Comparison of ENCODE assay signal across 8 cellular contexts in genomic region chr12:12788131-12788530, GRCh38. TPM values are rescaled to one million over a fixed set of nuclear protein-coding genes. Genes with fewer than 3 reads are reported as not detected.
A peak's percentile ranks its signal among the peaks of the same experiment; 100 is the strongest.
DNase-seq lines count a peak whose midpoint lies in the region; ATAC-seq and TF ChIP-seq lines count a peak whose summit lies in the region.

No MANE protein-coding gene starts in this region.

- POLR2A ChIA-PET in HEK293T (lab: Yijun Ruan, JAX): interaction anchor here (0.8 to 3.0 kb wide), 14 partner anchors 10 to 126 kb away, joined by 3 to 12 read pairs (median 6); partner anchors contain the start of genes CDKN1B, DDX47 and GPRC5A

- H3K27ac ChIP-seq in adrenal gland: peak overlapping the region in 3 of 5 donors; percentile 13 to 96 (median 96)
- H3K27ac ChIP-seq in tibial nerve: peak overlapping the region; percentile 87 to 94 (median 90)

- no peak for TF ChIP-seq POLR2A in adrenal gland (IDR thresholded peaks at IDR 0.05)
- peak in 1 of 2 donors; percentile 2 for TF ChIP-seq POLR2A in tibial nerve (IDR thresholded peaks at IDR 0.05)

- CTCF ChIA-PET in activated naive CD4-positive, alpha-beta T cell treated with anti-CD3 and anti-CD28 coated beads, Interleukin-2, amount 10 ng/mL, durations not matched to agents 7 days and 5 days (lab: Charles Lee): interaction anchor here (0.5 to 5.0 kb wide), 12 partner anchors 9 to 422 kb away, joined by 3 to 29 read pairs (median 5); partner anchors contain the start of genes DDX47 and GPRC5A
- CTCF ChIA-PET in HEK293T (lab: Yijun Ruan, JAX): interaction anchor here (0.5 to 1.1 kb wide), 7 partner anchors 26 to 188 kb away, joined by 3 to 6 read pairs (median 3); no protein-coding TSS in a partner anchor

- TF ChIP-seq EP300 in tibial nerve (IDR thresholded peaks at IDR 0.05): no peak

- H3K27me3 ChIP-seq in adrenal gland: no peaks in the 10 kb centered on the region
- H3K27me3 ChIP-seq in tibial nerve: no peaks in the 10 kb centered on the region

- no peaks in the 10 kb centered on the region for H3K9me3 ChIP-seq in adrenal gland (replicated peaks in 1 of 3)
- no peaks in the 10 kb centered on the region for H3K9me3 ChIP-seq in tibial nerve

- peak overlapping the region; percentile 71 for H3K4me3 Mint-ChIP-seq in activated naive CD4-positive, alpha-beta T cell treated with anti-CD3 and anti-CD28 coated beads, Interleukin-2, amount 10 ng/mL, durations not matched to agents 7 days and 5 days
- peak overlapping the region; percentile 85 for H3K4me3 Mint-ChIP-seq in memory B cell
- H3K4me3 Mint-ChIP-seq in nephron progenitor cell: no peak overlapping the region

- peaks cover 42% of the 10 kb centered on the region for H3K4me1 Mint-ChIP-seq in activated naive CD4-positive, alpha-beta T cell treated with anti-CD3 and anti-CD28 coated beads, Interleukin-2, amount 10 ng/mL, durations not matched to agents 7 days and 5 days
- H3K4me1 Mint-ChIP-seq in memory B cell (peaks cover 8% of the 10 kb centered on the region), nephron progenitor cell (peaks cover 69% of the 10 kb centered on the region)

- peak overlapping the region in 1 of 4 donors; percentile 61 for H3K4me3 ChIP-seq in adrenal gland
- peak overlapping the region in 1 of 4 donors; percentile 65 for H3K4me3 ChIP-seq in tibial nerve

- peaks cover 3% of the 10 kb centered on the region for H3K27me3 Mint-ChIP-seq in activated naive CD4-positive, alpha-beta T cell treated with anti-CD3 and anti-CD28 coated beads, Interleukin-2, amount 10 ng/mL, durations not matched to agents 7 days and 5 days
- H3K27me3 Mint-ChIP-seq in memory B cell (no peaks in the 10 kb centered on the region), nephron progenitor cell (ENCODE audit: low read depth, poor library complexity) (peaks cover 11% of the 10 kb centered on the region)

- ATAC-seq in memory B cell (ENCODE audit: low read depth): no peak

- H3K36me3 ChIP-seq in adrenal gland (replicated peaks in 1 of 2) (no peaks in the 10 kb centered on the region), tibial nerve (no peaks in the 10 kb centered on the region)

- H3K4me1 ChIP-seq in adrenal gland (replicated peaks in 1 of 2) (peaks cover 17 to 20% of the 10 kb centered on the region in 2 donors), tibial nerve (peaks cover 0 to 42% (median 2%) of the 10 kb centered on the region in 4 donors)

- no peak for DNase-seq in activated naive CD4-positive, alpha-beta T cell treated with anti-CD3 and anti-CD28 coated beads, Interleukin-2, amount 10 ng/mL, durations not matched to agents 7 days and 5 days
- DNase-seq in activated naive CD4-positive, alpha-beta T cell treated with anti-CD3 and anti-CD28 coated beads, Interleukin-2, amount 50 U/mL, for 16 hours: no peak
- peak in 4 of 7 donors; percentile 4 to 38 (median 20) for DNase-seq in adrenal gland
- no peak for DNase-seq in memory B cell (ENCODE audit: low spot score in 2 of 2)
- DNase-seq in tibial nerve (ENCODE audit: low spot score in 2 of 2): no peak
- no peak for DNase-seq in HEK293T (ENCODE audit: extremely low spot score)
- DNase-seq in nephron progenitor cell: no peak
- DNase-seq in mesenteric fat pad (ENCODE audit: low spot score): no peak

- H3K36me3 Mint-ChIP-seq in activated naive CD4-positive, alpha-beta T cell treated with anti-CD3 and anti-CD28 coated beads, Interleukin-2, amount 10 ng/mL, durations not matched to agents 7 days and 5 days: peaks cover 1% of the 10 kb centered on the region
- H3K36me3 Mint-ChIP-seq in memory B cell (no peaks in the 10 kb centered on the region), nephron progenitor cell (ENCODE audit: low read depth) (no peaks in the 10 kb centered on the region)

- 60 to 76% (median 70%) methylated on average over 6 of the region's 6 CpGs for WGBS in adrenal gland, 4 donors
- 65 to 70% methylated on average over 6 of the region's 6 CpGs for WGBS in tibial nerve, 2 donors

- no peaks in the 10 kb centered on the region for H3K9me3 Mint-ChIP-seq in activated naive CD4-positive, alpha-beta T cell treated with anti-CD3 and anti-CD28 coated beads, Interleukin-2, amount 10 ng/mL, durations not matched to agents 7 days and 5 days
- H3K9me3 Mint-ChIP-seq in memory B cell (no peaks in the 10 kb centered on the region), nephron progenitor cell (no peaks in the 10 kb centered on the region)

- intact Hi-C loops in adrenal gland (cut with DNase I): no loop called here

- peak overlapping the region; percentile 87 for H3K27ac Mint-ChIP-seq in activated naive CD4-positive, alpha-beta T cell treated with anti-CD3 and anti-CD28 coated beads, Interleukin-2, amount 10 ng/mL, durations not matched to agents 7 days and 5 days
- peak overlapping the region; percentile 76 for H3K27ac Mint-ChIP-seq in memory B cell
- H3K27ac Mint-ChIP-seq in nephron progenitor cell: no peak overlapping the region

- TF ChIP-seq CTCF in adrenal gland (IDR thresholded peaks at IDR 0.05): no peak
- TF ChIP-seq CTCF in tibial nerve (IDR thresholded peaks at IDR 0.05): no peak
- no peak for TF ChIP-seq CTCF in nephron progenitor cell (IDR thresholded peaks at IDR 0.05)

TF ChIP-seq in HEK293T, 16 proteins besides CTCF, POLR2A, EP300 and RAD21:
- no peak for TF ChIP-seq ELF4 (IDR thresholded peaks at IDR 0.05)
- TF ChIP-seq TARDBP (IDR thresholded peaks at IDR 0.05): no peak
- no peak for TF ChIP-seq BHLHE40 (IDR thresholded peaks at IDR 0.05; ENCODE audit: borderline replicate concordance)
- TF ChIP-seq CTBP1 (IDR thresholded peaks at IDR 0.05; ENCODE audit: borderline replicate concordance): no peak
- no peak for TF ChIP-seq HDGF (IDR thresholded peaks at IDR 0.05; ENCODE audit: borderline replicate concordance)
- no peak for TF ChIP-seq FOXA1 (IDR thresholded peaks at IDR 0.05)
- TF ChIP-seq PKNOX1 (IDR thresholded peaks at IDR 0.05): no peak
- no peak for TF ChIP-seq LEF1 (IDR thresholded peaks at IDR 0.05; ENCODE audit: borderline replicate concordance)
- TF ChIP-seq SP1 (IDR thresholded peaks at IDR 0.05): no peak
- no peak for TF ChIP-seq ZNF384 (IDR thresholded peaks at IDR 0.05)
- no peak for TF ChIP-seq ARNT (IDR thresholded peaks at IDR 0.05)
- no peak for TF ChIP-seq SUZ12 (IDR thresholded peaks at IDR 0.05)
- no peak for TF ChIP-seq FOXK2 (IDR thresholded peaks at IDR 0.05)
- no peak for TF ChIP-seq L3MBTL2 (conservative IDR thresholded peaks at IDR 0.05)
- TF ChIP-seq NFRKB (IDR thresholded peaks at IDR 0.05): no peak
- no peak for TF ChIP-seq FOXM1 (IDR thresholded peaks at IDR 0.05; ENCODE audit: borderline replicate concordance)

RNA-seq across cellular contexts. Expression of gene APOLD1, which starts 2.7 kb away (rescaled TPM):
- 10 to 100 TPM in 3 of 8 donors, 1 to 10 TPM in 5; 2.1 to 11.5 (median 7.9) TPM for total RNA-seq in adrenal gland
- 1 to 10 TPM; 1.2 to 7.6 (median 6.9) TPM for polyA plus RNA-seq in adrenal gland
- total RNA-seq in tibial nerve: 100 to 1,000 TPM in 1 of 4 donors, 10 to 100 TPM in 3; 43.7 to 138 (median 83.9) TPM
- 165 TPM for total RNA-seq in mesenteric fat pad

RNA-seq across cellular contexts. Expression of gene DDX47, which starts 25.0 kb away (rescaled TPM):
- total RNA-seq in adrenal gland (10 to 100 TPM; 28.8 to 61.0 (median 44.7) TPM), tibial nerve (10 to 100 TPM; 39.4 to 50.0 (median 47.8) TPM), mesenteric fat pad (60.2 TPM)
- 10 to 100 TPM; 31.6 to 70.3 (median 34.0) TPM for polyA plus RNA-seq in adrenal gland

Comparison
In these comparisons a context has a peak if more than half of its experiments do, and no peak if none do; other contexts are left out.
1. DNase-seq: peak in adrenal gland (4 of 7); none in activated naive CD4-positive, alpha-beta T cell treated with anti-CD3 and anti-CD28 coated beads, Interleukin-2, amount 10 ng/mL, durations not matched to agents 7 days and 5 days (single experiment), activated naive CD4-positive, alpha-beta T cell treated with anti-CD3 and anti-CD28 coated beads, Interleukin-2, amount 50 U/mL, for 16 hours (single experiment), memory B cell (0 of 2), tibial nerve (0 of 2), HEK293T (single experiment), nephron progenitor cell (single experiment) and mesenteric fat pad (single experiment).